9 cellular contexts compared by ENCODE assay signal in genomic region chr17:40063034-40063765, GRCh38. TPM values are rescaled to one million over a fixed set of nuclear protein-coding genes. Genes with fewer than 3 reads are reported as not detected.
DNase-seq lines count a peak whose midpoint lies in the region; ATAC-seq and TF ChIP-seq lines count a peak whose summit lies in the region.
"Had no signal": no experiment of that assay in that cellular context is flagged by ENCODE, and none has a peak within 500 bp of the region (broad histone marks: within the 10 kb centered on the region; RNA-seq: fewer than 3 reads in every experiment).

No MANE protein-coding gene starts in this region.

- no peaks in the 10 kb centered on the region for H3K27me3 Mint-ChIP-seq in activated naive CD8-positive, alpha-beta T cell

- H3K27ac ChIP-seq in left ventricle myocardium inferior (replicated peaks): peak overlapping the region; percentile 100
- peak overlapping the region; percentile 94 for H3K27ac ChIP-seq in psoas muscle

- 0% methylated on average over 36 to 59 of the region's 59 CpGs for WGBS in psoas muscle, 3 donors

- peak; percentile 60 for DNase-seq in Caki2 (ENCODE audit: low read depth)
- peak; percentile 1 for DNase-seq in NCI-H1105 (lab: John Stamatoyannopoulos, UW)
- DNase-seq in left ventricle myocardium inferior: peak; percentile 50
- peak; percentile 70 to 80 for DNase-seq in psoas muscle

- no peaks in the 10 kb centered on the region for H3K27me3 ChIP-seq in left ventricle myocardium inferior (ENCODE audit: low read depth)
- H3K27me3 ChIP-seq in psoas muscle (ENCODE audit: insufficient read depth in 3 of 3, low read length in 2 of 3): no peaks in the 10 kb centered on the region

- H3K4me1 Mint-ChIP-seq in activated naive CD8-positive, alpha-beta T cell (ENCODE audit: low read depth): peaks cover 48% of the 10 kb centered on the region

- no peaks in the 10 kb centered on the region for H3K36me3 Mint-ChIP-seq in activated naive CD8-positive, alpha-beta T cell

- in situ Hi-C loops in Caki2 (cut with HindIII; ENCODE audit: low pct_unique_long_range_greater_than_20kb, low sequenced_read_pairs): no loop called here

- H3K4me3 ChIP-seq in left ventricle myocardium inferior (peak overlapping the region; percentile 90), psoas muscle (peak overlapping the region; percentile 100)

- H3K27ac Mint-ChIP-seq in activated naive CD8-positive, alpha-beta T cell: peak overlapping the region; percentile 87

- intact Hi-C loops in left ventricle myocardium inferior (cut with micrococcal nuclease) (no loop called here), psoas muscle (cut with DNase I) (loop anchor here (2.0 to 5.0 kb wide), 2 partner anchors 50 to 104 kb away; no protein-coding TSS in a partner anchor)

- no peaks in the 10 kb centered on the region for H3K9me3 Mint-ChIP-seq in activated naive CD8-positive, alpha-beta T cell (ENCODE audit: low read depth)

- H3K4me1 ChIP-seq in left ventricle myocardium inferior (peaks cover 69% of the 10 kb centered on the region), psoas muscle (peaks cover 38% of the 10 kb centered on the region)

- ATAC-seq in GM21825 (IDR thresholded peaks at IDR 0.05; ENCODE audit: unreplicated experiment) (peak; percentile 24), psoas muscle (peak; percentile 34 to 61 (median 48)), HG02870 (IDR thresholded peaks at IDR 0.05; ENCODE audit: unreplicated experiment) (no peak), GM18861 (IDR thresholded peaks at IDR 0.05; ENCODE audit: unreplicated experiment) (no peak)

- H3K36me3 ChIP-seq in left ventricle myocardium inferior (no peaks in the 10 kb centered on the region), psoas muscle (ENCODE audit: insufficient read depth in 1 of 2, low read depth in 1 of 2) (no peaks in the 10 kb centered on the region)

- H3K4me3 Mint-ChIP-seq in activated naive CD8-positive, alpha-beta T cell: peak overlapping the region; percentile 87

- no peak for TF ChIP-seq CTCF in left ventricle myocardium inferior (IDR thresholded peaks at IDR 0.05; ENCODE audit: borderline replicate concordance)
- TF ChIP-seq CTCF in psoas muscle (IDR thresholded peaks at IDR 0.05): no peak

- H3K9me3 ChIP-seq in left ventricle myocardium inferior (replicated peaks) (no peaks in the 10 kb centered on the region), psoas muscle (no peaks in the 10 kb centered on the region)

RNA-seq across cellular contexts. Expression of gene THRA, which starts 0.4 kb away (rescaled TPM):
- total RNA-seq in Caki2 (2014; rRNA removed; shearing (Covaris generic); ENCODE audit: low replicate concordance): 9.1 and 16.4 TPM in 2 replicates
- total RNA-seq in left ventricle myocardium inferior (78.3 TPM), psoas muscle (10 to 100 TPM; 39.5 to 55.1 (median 42.9) TPM)
- polyA plus RNA-seq in psoas muscle: 10 to 100 TPM in 2 of 3 donors, 1 to 10 TPM in 1; 9.5 to 60.0 (median 29.0) TPM

RNA-seq across cellular contexts. Expression of gene MED24, which starts 9.0 kb away (rescaled TPM):
- 36.7 and 97.2 TPM in 2 replicates for total RNA-seq in Caki2 (2014; rRNA removed; shearing (Covaris generic); ENCODE audit: low replicate concordance)
- total RNA-seq in left ventricle myocardium inferior (58.2 TPM), psoas muscle (100 to 1,000 TPM in 2 of 4 donors, 10 to 100 TPM in 2; 56.3 to 120 (median 87.9) TPM)
- 100 to 1,000 TPM in 1 of 3 donors, 10 to 100 TPM in 2; 51.1 to 115 (median 55.9) TPM for polyA plus RNA-seq in psoas muscle

RNA-seq across cellular contexts. Expression of gene NR1D1, which starts 37.2 kb away (rescaled TPM):
- total RNA-seq in Caki2 (2014; rRNA removed; shearing (Covaris generic); ENCODE audit: low replicate concordance): 1.1 and 1.6 TPM in 2 replicates
- total RNA-seq in left ventricle myocardium inferior (19.1 TPM), psoas muscle (10 to 100 TPM; 29.4 to 88.7 (median 51.0) TPM)
- polyA plus RNA-seq in psoas muscle: 10 to 100 TPM; 21.4 to 41.6 (median 24.4) TPM

RNA-seq across cellular contexts. Expression of gene CSF3, which starts 48.0 kb away (rescaled TPM):
- not detected in 2 replicates for total RNA-seq in Caki2 (2014; rRNA removed; shearing (Covaris generic); ENCODE audit: low replicate concordance)
- total RNA-seq in left ventricle myocardium inferior (not detected), psoas muscle (10 to 100 TPM in 2 of 4 donors, under 1 TPM in 2; 0.30 to 39.8 (median 19.4) TPM)
- 10 to 100 TPM in 1 of 3 donors, 1 to 10 TPM in 2; 3.4 to 46.2 (median 3.9) TPM for polyA plus RNA-seq in psoas muscle
- total RNA-seq: T-helper 1 cell treated with Interleukin-12 subunit alpha and Interleukin-12 subunit beta and Interleukin-4 antibody, amounts not matched to agents 30 ng/mL and 1 ng/mL, for 36 hours had no signal

RNA-seq across cellular contexts. Expression of gene MSL1, which starts 58.6 kb away (rescaled TPM):
- 32.3 and 42.7 TPM in 2 replicates for total RNA-seq in Caki2 (2014; rRNA removed; shearing (Covaris generic); ENCODE audit: low replicate concordance)
- total RNA-seq in left ventricle myocardium inferior (39.8 TPM), psoas muscle (10 to 100 TPM; 63.3 to 75.6 (median 69.0) TPM)
- polyA plus RNA-seq in psoas muscle: 10 to 100 TPM; 48.6 to 84.7 (median 56.4) TPM

Comparison
In these comparisons a context has a peak if more than half of its experiments do, and no peak if none do; other contexts are left out.
1. DNase-seq: peak in every context shown above with its lines; median percentile 75 in psoas muscle; 60 in Caki2; 50 in left ventricle myocardium inferior; 1 in NCI-H1105.
2. ATAC-seq: peak in GM21825 (single experiment) and psoas muscle (4 of 4); none in HG02870 (single experiment) and GM18861 (single experiment).